ENCODE assay signal across 10 cellular contexts in the genomic region with DNA sequence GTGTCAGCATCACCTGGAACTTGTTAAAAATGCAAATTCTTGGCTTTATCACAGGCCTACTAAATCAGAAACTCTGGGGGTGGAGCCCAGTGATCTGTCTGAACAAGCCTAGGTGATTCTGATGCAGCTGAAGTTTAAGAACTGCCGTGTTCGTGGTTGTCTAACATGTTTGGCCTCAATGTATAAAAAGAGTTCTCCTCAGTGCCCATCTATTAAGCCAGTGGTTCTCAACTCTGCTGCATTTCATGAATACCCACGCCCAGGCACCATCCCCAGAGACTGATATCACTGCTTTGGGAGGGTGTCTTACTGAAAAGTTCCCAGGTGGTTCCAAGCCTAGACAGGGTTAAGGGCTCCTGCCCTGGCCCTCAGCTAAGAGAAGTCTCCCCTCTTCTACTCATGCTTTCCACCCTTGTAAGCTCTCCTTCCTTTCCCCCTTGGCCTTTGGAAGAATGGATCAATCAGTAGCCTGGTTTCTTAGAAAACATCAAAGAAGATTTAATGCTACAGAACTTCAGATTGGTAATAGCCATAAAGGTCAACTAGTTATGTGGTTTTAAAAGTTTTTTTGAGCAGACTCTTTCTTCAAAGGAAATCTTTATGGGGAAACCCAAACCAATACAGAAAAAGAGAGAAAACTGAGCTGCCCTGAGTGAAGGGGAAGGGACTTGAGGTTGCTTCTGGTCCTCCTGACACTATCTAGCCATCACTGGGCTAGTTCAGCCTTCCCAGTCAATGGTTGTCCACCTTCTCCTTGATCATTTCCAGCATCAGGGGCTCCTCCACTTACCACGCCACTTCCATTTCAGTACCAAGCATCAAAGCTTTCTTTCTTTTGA.
DNase-seq lines count a peak whose midpoint lies in the region; ATAC-seq lines count a peak whose summit lies in the region.
"Had no signal": no experiment of that assay in that cellular context is flagged by ENCODE, and none has a peak within 500 bp of the region (broad histone marks: within the 10 kb centered on the region; RNA-seq: fewer than 3 reads in every experiment).

No MANE protein-coding gene starts in this region.

- H3K4me1 ChIP-seq in BLaER1 treated with 17β-estradiol and CSF1 and Interleukin-3, amounts not matched to agents 10 nM and 100 nM, result peaks cover 42 to 66% (median 55%) of the 10 kb centered on the region in 10 experiments
- H3K4me1 ChIP-seq: prostate gland had no signal

- peak overlapping the region; percentile 97 for H3K27ac Mint-ChIP-seq in activated naive CD8-positive, alpha-beta T cell treated with anti-CD3 and anti-CD28 coated beads, Interleukin-2, amount 50 U/mL, for 24 hours

- H4K20me1 ChIP-seq in BLaER1 treated with 17β-estradiol and CSF1 and Interleukin-3, amounts not matched to agents 10 nM and 100 nM, result no peaks in the 10 kb centered on the region

- peak overlapping the region; percentile 66 for H3K4me3 Mint-ChIP-seq in activated naive CD8-positive, alpha-beta T cell treated with anti-CD3 and anti-CD28 coated beads, Interleukin-2, amount 50 U/mL, for 24 hours

- H3K27me3 ChIP-seq in BLaER1 treated with 17β-estradiol and CSF1 and Interleukin-3, amounts not matched to agents 10 nM and 100 nM, result no peaks in the 10 kb centered on the region

- no peaks in the 10 kb centered on the region for H3K27me3 Mint-ChIP-seq in activated naive CD8-positive, alpha-beta T cell treated with anti-CD3 and anti-CD28 coated beads, Interleukin-2, amount 50 U/mL, for 24 hours

- H3K36me3 Mint-ChIP-seq in activated naive CD8-positive, alpha-beta T cell treated with anti-CD3 and anti-CD28 coated beads, Interleukin-2, amount 50 U/mL, for 24 hours (ENCODE audit: low read depth), result peaks cover 2% of the 10 kb centered on the region

- peaks cover 4 to 43% (median 28%) of the 10 kb centered on the region in 11 experiments for H3K9me3 ChIP-seq in BLaER1 treated with 17β-estradiol and CSF1 and Interleukin-3, amounts not matched to agents 10 nM and 100 nM (replicated peaks in 1 of 11)
- H3K9me3 ChIP-seq: prostate gland had no signal

- H3K4me3 ChIP-seq in BLaER1 treated with 17β-estradiol and CSF1 and Interleukin-3, amounts not matched to agents 10 nM and 100 nM, result no peak overlapping the region
- H3K4me3 ChIP-seq: prostate gland had no signal

- peaks cover 94% of the 10 kb centered on the region for H3K4me1 Mint-ChIP-seq in activated naive CD8-positive, alpha-beta T cell treated with anti-CD3 and anti-CD28 coated beads, Interleukin-2, amount 50 U/mL, for 24 hours

- H3K9me3 Mint-ChIP-seq in activated naive CD8-positive, alpha-beta T cell treated with anti-CD3 and anti-CD28 coated beads, Interleukin-2, amount 50 U/mL, for 24 hours, result peaks cover 9% of the 10 kb centered on the region

- DNase-seq in activated naive CD8-positive, alpha-beta T cell treated with anti-CD3 and anti-CD28 coated beads, Interleukin-2, amount 50 U/mL, for 24 hours, result peak; percentile 60
- no peak for DNase-seq in SHP77 treated with DMSO at 0.1 percent for 48 hours (lab: John Stamatoyannopoulos, UW)
- no peak for DNase-seq in NCI-H2029 treated with DMSO at 0.1 percent for 48 hours (lab: John Stamatoyannopoulos, UW)
- no peak for DNase-seq in nucleus accumbens (lab: John Stamatoyannopoulos, UW)
- DNase-seq: NCI-H524 had no signal

- ATAC-seq in GM19395 (IDR thresholded peaks at IDR 0.05; ENCODE audit: unreplicated experiment), result peak; percentile 74
- ATAC-seq in HG03196 (IDR thresholded peaks at IDR 0.05; ENCODE audit: unreplicated experiment), result peak; percentile 37
- ATAC-seq in activated naive CD8-positive, alpha-beta T cell treated with anti-CD3 and anti-CD28 coated beads, Interleukin-2, amount 50 U/mL, for 24 hours, result peak; percentile 74
- no peak for ATAC-seq in HG03457 (IDR thresholded peaks at IDR 0.05; ENCODE audit: unreplicated experiment)

- peaks cover 0 to 1% (median 0%) of the 10 kb centered on the region in 11 experiments; a peak in 1 of 22 replicates for H3K36me3 ChIP-seq in BLaER1 treated with 17β-estradiol and CSF1 and Interleukin-3, amounts not matched to agents 10 nM and 100 nM
- H3K36me3 ChIP-seq: prostate gland had no signal

- H3K9ac ChIP-seq in BLaER1 treated with 17β-estradiol and CSF1 and Interleukin-3, amounts not matched to agents 10 nM and 100 nM, result no peak overlapping the region

- H3K27ac ChIP-seq in BLaER1 treated with 17β-estradiol and CSF1 and Interleukin-3, amounts not matched to agents 10 nM and 100 nM, result peak overlapping the region in 3 of 11 experiments; percentile 21 to 31 (median 26); a peak in 4 of 22 replicates
- H3K27ac ChIP-seq: prostate gland had no signal

- H3K4me2 ChIP-seq in BLaER1 treated with 17β-estradiol and CSF1 and Interleukin-3, amounts not matched to agents 10 nM and 100 nM, result peak overlapping the region in 6 of 11 experiments; percentile 8 to 36 (median 20); a peak in 9 of 22 replicates
